Comparison of ENCODE assay signal across 9 cellular contexts in the genomic region with DNA sequence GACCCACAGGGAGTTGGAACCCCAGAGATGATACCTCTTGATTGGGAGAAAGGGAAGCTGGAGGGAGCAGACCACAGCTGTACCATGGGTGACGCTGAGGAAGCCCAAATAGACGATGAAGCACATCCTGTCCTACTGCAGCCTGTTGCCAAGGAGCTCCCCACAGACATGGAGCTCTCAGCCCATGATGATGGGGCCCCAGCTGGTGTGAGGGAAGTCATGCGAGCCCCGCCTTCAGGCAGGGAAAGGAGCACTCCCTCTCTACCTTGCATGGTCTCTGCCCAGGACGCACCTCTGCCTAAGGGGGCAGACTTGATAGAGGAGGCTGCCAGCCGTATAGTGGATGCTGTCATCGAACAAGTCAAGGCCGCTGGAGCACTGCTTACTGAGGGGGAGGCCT.
A peak's percentile ranks its signal among the peaks of the same experiment; 100 is the strongest.
DNase-seq lines count a peak whose midpoint lies in the region; ATAC-seq and TF ChIP-seq lines count a peak whose summit lies in the region.
"Had no signal": no experiment of that assay in that cellular context is flagged by ENCODE, and none has a peak within 500 bp of the region (broad histone marks: within the 10 kb centered on the region; RNA-seq: fewer than 3 reads in every experiment).

No MANE protein-coding gene starts in this region.

- H3K9me2 ChIP-seq in SK-N-SH = no peaks in the 10 kb centered on the region

- TF ChIP-seq EP300 in SK-N-SH (IDR thresholded peaks at IDR 0.05; ENCODE audit: borderline replicate concordance in 1 of 2, low read depth in 1 of 2, low read length in 1 of 2) = no peak

- H3K79me2 ChIP-seq in OCI-LY3 (ENCODE audit: low read length) (peaks cover 60% of the 10 kb centered on the region), SK-N-SH (ENCODE audit: insufficient read depth) (peaks cover 21% of the 10 kb centered on the region)

- no peak for TF ChIP-seq RAD21 in SK-N-SH (IDR thresholded peaks at IDR 0.05; ENCODE audit: low read length)

- H3K4me2 ChIP-seq in OCI-LY3 (ENCODE audit: low read length) (peak overlapping the region; percentile 83), SK-N-SH (no peak overlapping the region)

- peak overlapping the region; percentile 92 for H3K27ac ChIP-seq in OCI-LY3 (ENCODE audit: low read length)
- H3K27ac ChIP-seq in right cardiac atrium (ENCODE audit: low read length) = peak overlapping the region; percentile 97
- peak overlapping the region in 1 of 2 experiments; percentile 28; a peak in 1 of 4 replicates for H3K27ac ChIP-seq in SK-N-SH (ENCODE audit: low read depth in 2 of 2, low read length in 1 of 2)

- no peaks in the 10 kb centered on the region for H3F3A ChIP-seq in SK-N-SH (replicated peaks; ENCODE audit: insufficient read depth)

- peaks cover 74% of the 10 kb centered on the region for H3K4me1 ChIP-seq in OCI-LY3 (ENCODE audit: low read length)
- peaks cover 32% of the 10 kb centered on the region for H3K4me1 ChIP-seq in right cardiac atrium (ENCODE audit: control insufficient read depth, insufficient read depth, low read length)
- peaks cover 0 to 25% of the 10 kb centered on the region in 2 experiments; a peak in 2 of 4 replicates for H3K4me1 ChIP-seq in SK-N-SH (ENCODE audit: control insufficient read depth in 1 of 2, insufficient read depth in 2 of 2, low read depth in 1 of 2, low read length in 1 of 2)

- intact Hi-C loops in right cardiac atrium (cut with DNase I) = loop anchor here in 3 of 4 donors (5.0 to 10.0 kb wide), 3 partner anchors 77 to 97 kb away; no protein-coding TSS in a partner anchor

- DNase-seq in activated effector memory CD4-positive, alpha-beta T cell treated with Interleukin-2 at 50 U/mL for 16 hours = peak; percentile 29
- DNase-seq in right cardiac atrium (peak; percentile 65 to 84 (median 80)), SK-N-SH (no peak), superior temporal gyrus (ENCODE audit: extremely low spot score) (no peak), NCI-H524 treated with DMSO at 0.1 percent for 48 hours (lab: John Stamatoyannopoulos, UW) (no peak)
- peak; percentile 46 for DNase-seq in stimulated activated naive CD8-positive, alpha-beta T cell treated with anti-CD3 and anti-CD28 coated beads, Interleukin-15, Interleukin-2, amounts not matched to agents 100 U/mL and 50 U/mL, for 24 hours
- DNase-seq: NCI-H1105 had no signal

- H3K27me3 ChIP-seq in OCI-LY3 (ENCODE audit: low read depth, low read length) (no peaks in the 10 kb centered on the region), right cardiac atrium (ENCODE audit: control insufficient read depth, insufficient read depth) (no peaks in the 10 kb centered on the region), SK-N-SH (ENCODE audit: insufficient read depth) (no peaks in the 10 kb centered on the region)

- H3K9me3 ChIP-seq in OCI-LY3 (ENCODE audit: insufficient read depth, low read length) (no peaks in the 10 kb centered on the region), right cardiac atrium (ENCODE audit: control insufficient read depth, low read length) (no peaks in the 10 kb centered on the region), SK-N-SH (no peaks in the 10 kb centered on the region)

- POLR2A ChIA-PET in SK-N-SH (lab: Yijun Ruan, JAX) = no interaction called here

- TF ChIP-seq CTCF in OCI-LY3 (IDR thresholded peaks at IDR 0.05; ENCODE audit: low read depth, low read length) (peak; percentile 29; the same call in 1 of the 2 replicates), SK-N-SH (IDR thresholded peaks at IDR 0.05) (no peak)

- ATAC-seq in right cardiac atrium = peak; percentile 17 to 34
- ATAC-seq in stimulated activated naive CD8-positive, alpha-beta T cell treated with anti-CD3 and anti-CD28 coated beads, Interleukin-15, Interleukin-2, amounts not matched to agents 100 U/mL and 50 U/mL, for 24 hours = peak; percentile 5
- no peak for ATAC-seq in HG02885 (IDR thresholded peaks at IDR 0.05; ENCODE audit: poor library complexity, unreplicated experiment)

- CTCF ChIA-PET in SK-N-SH (lab: Yijun Ruan, JAX) = no interaction called here

- peak overlapping the region; percentile 81 for H3K4me3 ChIP-seq in OCI-LY3 (ENCODE audit: low read length)
- peak overlapping the region; percentile 95 for H3K4me3 ChIP-seq in right cardiac atrium (ENCODE audit: low read length)
- no peak overlapping the region for H3K4me3 ChIP-seq in SK-N-SH (ENCODE audit: low read depth in 2 of 2, low read length in 1 of 2)

- no peak overlapping the region for H2AFZ ChIP-seq in OCI-LY3 (ENCODE audit: low read depth, low read length)
- H2AFZ ChIP-seq in SK-N-SH (ENCODE audit: low read depth) = no peak overlapping the region

- no peaks in the 10 kb centered on the region for H3K36me3 ChIP-seq in OCI-LY3 (replicated peaks; ENCODE audit: low read depth, low read length)
- peaks cover 1 to 30% of the 10 kb centered on the region in 2 experiments for H3K36me3 ChIP-seq in SK-N-SH (replicated peaks in 1 of 2; ENCODE audit: control insufficient read depth in 1 of 2, insufficient read depth in 2 of 2, low read length in 1 of 2)

- H4K20me1 ChIP-seq in OCI-LY3 (ENCODE audit: insufficient read depth, low read length) (peaks cover 11% of the 10 kb centered on the region), SK-N-SH (ENCODE audit: insufficient read depth) (peaks cover 5% of the 10 kb centered on the region; the same call in 1 of the 2 replicates)

- 40% methylated on average over 8 of the region's 8 CpGs for WGBS in right cardiac atrium
- WGBS in SK-N-SH (ENCODE audit: low lambda C conversion rate) = 91% methylated on average over 7 of the region's 8 CpGs

- peak overlapping the region; percentile 76 for H3K9ac ChIP-seq in OCI-LY3 (ENCODE audit: low read length)
- H3K9ac ChIP-seq in SK-N-SH = no peak overlapping the region

TF ChIP-seq in SK-N-SH, 30 proteins besides CTCF, POLR2A, EP300 and RAD21:
- TF ChIP-seq FOSL2 (IDR thresholded peaks at IDR 0.05; ENCODE audit: borderline replicate concordance, low read depth) (no peak), FOXJ3 (CRISPR knock-in tag; IDR thresholded peaks at IDR 0.05) (no peak), RXRA (IDR thresholded peaks at IDR 0.05; ENCODE audit: borderline replicate concordance, low read depth) (no peak), SIN3A (IDR thresholded peaks at IDR 0.05; ENCODE audit: borderline replicate concordance, low read depth, low read length) (no peak), MXI1 (IDR thresholded peaks at IDR 0.05; ENCODE audit: low read depth, low read length) (no peak), POLR2AphosphoS5 (IDR thresholded peaks at IDR 0.05; ENCODE audit: low read depth, low read length) (no peak), ELF1 (IDR thresholded peaks at IDR 0.05) (no peak), TEAD4 (IDR thresholded peaks at IDR 0.05; ENCODE audit: borderline replicate concordance, insufficient read depth) (no peak), CHD2 (IDR thresholded peaks at IDR 0.05; ENCODE audit: low read length, partially characterized antibody) (no peak), GATA2 (CRISPR knock-in tag; IDR thresholded peaks at IDR 0.05) (no peak), TAF1 (IDR thresholded peaks at IDR 0.05; ENCODE audit: borderline replicate concordance, low read depth, low read length) (no peak), MEF2A (IDR thresholded peaks at IDR 0.05; ENCODE audit: borderline replicate concordance, low read depth) (no peak)
- TF ChIP-seq, protein P1, sequence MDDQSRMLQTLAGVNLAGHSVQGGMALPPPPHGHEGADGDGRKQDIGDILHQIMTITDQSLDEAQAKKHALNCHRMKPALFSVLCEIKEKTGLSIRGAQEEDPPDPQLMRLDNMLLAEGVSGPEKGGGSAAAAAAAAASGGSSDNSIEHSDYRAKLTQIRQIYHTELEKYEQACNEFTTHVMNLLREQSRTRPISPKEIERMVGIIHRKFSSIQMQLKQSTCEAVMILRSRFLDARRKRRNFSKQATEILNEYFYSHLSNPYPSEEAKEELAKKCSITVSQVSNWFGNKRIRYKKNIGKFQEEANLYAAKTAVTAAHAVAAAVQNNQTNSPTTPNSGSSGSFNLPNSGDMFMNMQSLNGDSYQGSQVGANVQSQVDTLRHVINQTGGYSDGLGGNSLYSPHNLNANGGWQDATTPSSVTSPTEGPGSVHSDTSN (IDR thresholded peaks at IDR 0.05) = no peak
- TF ChIP-seq, protein P2, sequence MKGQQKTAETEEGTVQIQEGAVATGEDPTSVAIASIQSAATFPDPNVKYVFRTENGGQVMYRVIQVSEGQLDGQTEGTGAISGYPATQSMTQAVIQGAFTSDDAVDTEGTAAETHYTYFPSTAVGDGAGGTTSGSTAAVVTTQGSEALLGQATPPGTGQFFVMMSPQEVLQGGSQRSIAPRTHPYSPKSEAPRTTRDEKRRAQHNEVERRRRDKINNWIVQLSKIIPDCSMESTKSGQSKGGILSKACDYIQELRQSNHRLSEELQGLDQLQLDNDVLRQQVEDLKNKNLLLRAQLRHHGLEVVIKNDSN (IDR thresholded peaks at IDR 0.05; ENCODE audit: borderline replicate concordance, low read depth) = no peak

Comparison
In these comparisons a context has a peak if more than half of its experiments do, and no peak if none do; other contexts are left out.
1. H3K4me3 ChIP-seq: peak in OCI-LY3 (single experiment) and right cardiac atrium (single experiment); none in SK-N-SH (0 of 2).
2. DNase-seq: peak in activated effector memory CD4-positive, alpha-beta T cell treated with Interleukin-2 at 50 U/mL for 16 hours (single experiment), right cardiac atrium (3 of 3) and stimulated activated naive CD8-positive, alpha-beta T cell treated with anti-CD3 and anti-CD28 coated beads, Interleukin-15, Interleukin-2, amounts not matched to agents 100 U/mL and 50 U/mL, for 24 hours (single experiment); none in SK-N-SH (single experiment), superior temporal gyrus (single experiment) and NCI-H524 treated with DMSO at 0.1 percent for 48 hours (single experiment).